Comparison of ENCODE assay signal across 30 cellular contexts in genomic region chr13:33383724-33384577, GRCh38.
DNase-seq lines count a peak whose midpoint lies in the region; ATAC-seq and TF ChIP-seq lines count a peak whose summit lies in the region.
"Had no signal": no experiment of that assay in that cellular context is flagged by ENCODE, and none has a peak within 500 bp of the region (broad histone marks: within the 10 kb centered on the region; RNA-seq: fewer than 3 reads in every experiment).

No MANE protein-coding gene starts in this region.

- H3K36me3 Mint-ChIP-seq in brain, result no peaks in the 10 kb centered on the region
- H3K36me3 Mint-ChIP-seq: activated naive CD4-positive, alpha-beta T cell treated with anti-CD3 and anti-CD28 coated beads, Interleukin-2, amount 50 U/mL, for 72 hours; CD4-positive, alpha-beta memory T cell; naive thymus-derived CD8-positive, alpha-beta T cell; stimulated activated naive B cell treated with anti-CD40 and anti-IgM and Interleukin-4, amounts not matched to agents 10 μg/mL and 1 μg/mL and 100 μg/mL, for 72 hours had no signal

- no peaks in the 10 kb centered on the region for H3K9me3 ChIP-seq in right cardiac atrium (ENCODE audit: control insufficient read depth, low read length)
- H3K9me3 ChIP-seq in parathyroid adenoma (ENCODE audit: control insufficient read depth, low read length), result no peaks in the 10 kb centered on the region
- no peaks in the 10 kb centered on the region for H3K9me3 ChIP-seq in breast epithelium
- H3K9me3 ChIP-seq: A549, heart right ventricle, right lobe of liver, thoracic aorta, vagina had no signal

- no peaks in the 10 kb centered on the region for H3K79me2 ChIP-seq in parathyroid adenoma

- H3K27ac ChIP-seq in right cardiac atrium (ENCODE audit: low read length), result no peak overlapping the region
- H3K27ac ChIP-seq in parathyroid adenoma, result no peak overlapping the region
- H3K27ac ChIP-seq in breast epithelium, result no peak overlapping the region
- H3K27ac ChIP-seq: A549, coronary artery, heart right ventricle, right lobe of liver, thoracic aorta, vagina had no signal

- TF ChIP-seq POLR2A in breast epithelium (IDR thresholded peaks at IDR 0.05), result no peak

- DNase-seq in Right ventricle myocardium superior (no peak), right cardiac atrium (no peak), GOT3 (lab: John Stamatoyannopoulos, UW) (no peak), breast epithelium (ENCODE audit: low spot score in 2 of 2) (no peak)
- DNase-seq: activated T-cell treated with anti-CD3 and anti-CD28 coated beads for 4 hours; CD4-positive, alpha-beta memory T cell; effector memory CD8-positive, alpha-beta T cell; foreskin fibroblast; H7; heart right ventricle; IMR-90; naive thymus-derived CD8-positive, alpha-beta T cell; NCI-H1048; NCI-H2081; NCI-H345; NCI-H82; right lobe of liver; stimulated activated naive B cell treated with anti-CD40 and anti-IgM and Interleukin-4, amounts not matched to agents 10 μg/mL and 1 μg/mL and 100 μg/mL, for 72 hours; T-helper 17 cell had no signal

- 82% methylated on average over 12 of the region's 12 CpGs for WGBS in right cardiac atrium

- H3K27me3 ChIP-seq in right cardiac atrium (ENCODE audit: control insufficient read depth, insufficient read depth) (no peaks in the 10 kb centered on the region), parathyroid adenoma (ENCODE audit: control insufficient read depth, insufficient read depth, low read length) (no peaks in the 10 kb centered on the region), breast epithelium (no peaks in the 10 kb centered on the region)
- H3K27me3 ChIP-seq: heart right ventricle, right lobe of liver, vagina had no signal

- peak overlapping the region in 3 of 5 experiments; percentile 16 to 37 (median 23) for H3K27ac Mint-ChIP-seq in brain
- H3K27ac Mint-ChIP-seq: activated naive CD4-positive, alpha-beta T cell treated with anti-CD3 and anti-CD28 coated beads, Interleukin-2, amount 50 U/mL, for 72 hours; CD4-positive, alpha-beta memory T cell; effector memory CD8-positive, alpha-beta T cell; naive thymus-derived CD8-positive, alpha-beta T cell; stimulated activated naive B cell treated with anti-CD40 and anti-IgM and Interleukin-4, amounts not matched to agents 10 μg/mL and 1 μg/mL and 100 μg/mL, for 72 hours; T-helper 17 cell had no signal

- peaks cover 0 to 3% (median 0%) of the 10 kb centered on the region in 5 experiments for H3K9me3 Mint-ChIP-seq in brain
- H3K9me3 Mint-ChIP-seq: activated naive CD4-positive, alpha-beta T cell treated with anti-CD3 and anti-CD28 coated beads, Interleukin-2, amount 50 U/mL, for 72 hours; CD4-positive, alpha-beta memory T cell; effector memory CD8-positive, alpha-beta T cell; naive thymus-derived CD8-positive, alpha-beta T cell; stimulated activated naive B cell treated with anti-CD40 and anti-IgM and Interleukin-4, amounts not matched to agents 10 μg/mL and 1 μg/mL and 100 μg/mL, for 72 hours had no signal

- intact Hi-C loops in Right ventricle myocardium superior (cut with DNase I) (no loop called here), right cardiac atrium (cut with DNase I) (no loop called here), breast epithelium (cut with DNase I; ENCODE audit: low total_unique reads) (no loop called here)

- peak; percentile 52 for ATAC-seq in Right ventricle myocardium superior (ENCODE audit: poor library complexity)
- no peak for ATAC-seq in right cardiac atrium
- ATAC-seq in HG03571 (IDR thresholded peaks at IDR 0.05; ENCODE audit: unreplicated experiment), result no peak
- no peak for ATAC-seq in HG03354 (IDR thresholded peaks at IDR 0.05; ENCODE audit: poor library complexity, severe bottlenecking, unreplicated experiment)
- ATAC-seq: A549; activated naive CD4-positive, alpha-beta T cell treated with anti-CD3 and anti-CD28 coated beads, Interleukin-2, amount 50 U/mL, for 72 hours; effector memory CD8-positive, alpha-beta T cell; esophagus mucosa; naive thymus-derived CD8-positive, alpha-beta T cell; right lobe of liver; SK-N-SH treated with all-trans-retinoic acid at 6 μM for 48 hours; stimulated activated naive B cell treated with anti-CD40 and anti-IgM and Interleukin-4, amounts not matched to agents 10 μg/mL and 1 μg/mL and 100 μg/mL, for 72 hours; T-helper 17 cell had no signal

- peaks cover 17% of the 10 kb centered on the region for H3K4me1 Mint-ChIP-seq in brain
- H3K4me1 Mint-ChIP-seq: CD4-positive, alpha-beta memory T cell; naive thymus-derived CD8-positive, alpha-beta T cell; T-helper 17 cell had no signal

- H3K27me3 Mint-ChIP-seq in brain, result no peaks in the 10 kb centered on the region
- H3K27me3 Mint-ChIP-seq: stimulated activated naive B cell treated with anti-CD40 and anti-IgM and Interleukin-4, amounts not matched to agents 10 μg/mL and 1 μg/mL and 100 μg/mL, for 72 hours had no signal

- peak overlapping the region; percentile 44 for H3K4me2 ChIP-seq in parathyroid adenoma (ENCODE audit: low read length)
- H3K4me2 ChIP-seq: A549 had no signal

- H3K4me3 ChIP-seq in right cardiac atrium (ENCODE audit: low read length) (no peak overlapping the region), parathyroid adenoma (ENCODE audit: low read depth, low read length) (peak overlapping the region; percentile 8), breast epithelium (no peak overlapping the region)
- H3K4me3 ChIP-seq: A549, coronary artery, right lobe of liver, thoracic aorta, vagina had no signal

- H3K36me3 ChIP-seq in parathyroid adenoma (ENCODE audit: control insufficient read depth, insufficient read depth, low read length) (no peaks in the 10 kb centered on the region), breast epithelium (no peaks in the 10 kb centered on the region)
- H3K36me3 ChIP-seq: heart right ventricle, right lobe of liver, thoracic aorta, vagina had no signal

- H2AFZ ChIP-seq in parathyroid adenoma, result peak overlapping the region; percentile 62

- no peak overlapping the region for H3K9ac ChIP-seq in parathyroid adenoma

- peak overlapping the region in 1 of 5 experiments; percentile 38 for H3K4me3 Mint-ChIP-seq in brain
- H3K4me3 Mint-ChIP-seq: effector memory CD8-positive, alpha-beta T cell; naive thymus-derived CD8-positive, alpha-beta T cell; stimulated activated naive B cell treated with anti-CD40 and anti-IgM and Interleukin-4, amounts not matched to agents 10 μg/mL and 1 μg/mL and 100 μg/mL, for 72 hours; T-helper 17 cell had no signal

- peaks cover 2% of the 10 kb centered on the region for H3K4me1 ChIP-seq in right cardiac atrium (ENCODE audit: control insufficient read depth, insufficient read depth, low read length)
- peaks cover 27% of the 10 kb centered on the region for H3K4me1 ChIP-seq in parathyroid adenoma
- no peaks in the 10 kb centered on the region for H3K4me1 ChIP-seq in breast epithelium
- H3K4me1 ChIP-seq: A549, right lobe of liver, vagina had no signal

- TF ChIP-seq CTCF in brain (conservative IDR thresholded peaks at IDR 0.05), result no peak
- TF ChIP-seq CTCF in parathyroid adenoma (IDR thresholded peaks at IDR 0.05), result no peak
- TF ChIP-seq CTCF in breast epithelium (IDR thresholded peaks at IDR 0.05), result no peak
